1 cellular context compared by ENCODE assay signal in genomic region chr1:58898739-58899580, GRCh38.
TF ChIP-seq lines count a peak whose summit lies in the region.

No MANE protein-coding gene starts in this region.

TF ChIP-seq in HepG2, 621 proteins besides CTCF, POLR2A, EP300 and RAD21 (continued from another document and continues in another):
- TF ChIP-seq, protein P1, sequence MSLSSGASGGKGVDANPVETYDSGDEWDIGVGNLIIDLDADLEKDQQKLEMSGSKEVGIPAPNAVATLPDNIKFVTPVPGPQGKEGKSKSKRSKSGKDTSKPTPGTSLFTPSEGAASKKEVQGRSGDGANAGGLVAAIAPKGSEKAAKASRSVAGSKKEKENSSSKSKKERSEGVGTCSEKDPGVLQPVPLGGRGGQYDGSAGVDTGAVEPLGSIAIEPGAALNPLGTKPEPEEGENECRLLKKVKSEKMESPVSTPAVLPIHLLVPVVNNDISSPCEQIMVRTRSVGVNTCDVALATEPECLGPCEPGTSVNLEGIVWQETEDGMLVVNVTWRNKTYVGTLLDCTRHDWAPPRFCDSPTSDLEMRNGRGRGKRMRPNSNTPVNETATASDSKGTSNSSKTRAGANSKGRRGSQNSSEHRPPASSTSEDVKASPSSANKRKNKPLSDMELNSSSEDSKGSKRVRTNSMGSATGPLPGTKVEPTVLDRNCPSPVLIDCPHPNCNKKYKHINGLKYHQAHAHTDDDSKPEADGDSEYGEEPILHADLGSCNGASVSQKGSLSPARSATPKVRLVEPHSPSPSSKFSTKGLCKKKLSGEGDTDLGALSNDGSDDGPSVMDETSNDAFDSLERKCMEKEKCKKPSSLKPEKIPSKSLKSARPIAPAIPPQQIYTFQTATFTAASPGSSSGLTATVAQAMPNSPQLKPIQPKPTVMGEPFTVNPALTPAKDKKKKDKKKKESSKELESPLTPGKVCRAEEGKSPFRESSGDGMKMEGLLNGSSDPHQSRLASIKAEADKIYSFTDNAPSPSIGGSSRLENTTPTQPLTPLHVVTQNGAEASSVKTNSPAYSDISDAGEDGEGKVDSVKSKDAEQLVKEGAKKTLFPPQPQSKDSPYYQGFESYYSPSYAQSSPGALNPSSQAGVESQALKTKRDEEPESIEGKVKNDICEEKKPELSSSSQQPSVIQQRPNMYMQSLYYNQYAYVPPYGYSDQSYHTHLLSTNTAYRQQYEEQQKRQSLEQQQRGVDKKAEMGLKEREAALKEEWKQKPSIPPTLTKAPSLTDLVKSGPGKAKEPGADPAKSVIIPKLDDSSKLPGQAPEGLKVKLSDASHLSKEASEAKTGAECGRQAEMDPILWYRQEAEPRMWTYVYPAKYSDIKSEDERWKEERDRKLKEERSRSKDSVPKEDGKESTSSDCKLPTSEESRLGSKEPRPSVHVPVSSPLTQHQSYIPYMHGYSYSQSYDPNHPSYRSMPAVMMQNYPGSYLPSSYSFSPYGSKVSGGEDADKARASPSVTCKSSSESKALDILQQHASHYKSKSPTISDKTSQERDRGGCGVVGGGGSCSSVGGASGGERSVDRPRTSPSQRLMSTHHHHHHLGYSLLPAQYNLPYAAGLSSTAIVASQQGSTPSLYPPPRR (CRISPR knock-in tag; IDR thresholded peaks at IDR 0.05; ENCODE audit: borderline replicate concordance) = peak; percentile 86
- TF ChIP-seq ZNF777 (CRISPR knock-in tag; IDR thresholded peaks at IDR 0.05) = no peak
- TF ChIP-seq ZNF720 (CRISPR knock-in tag; IDR thresholded peaks at IDR 0.05) = no peak
- TF ChIP-seq ZNF143 (CRISPR knock-in tag; IDR thresholded peaks at IDR 0.05) = peak; percentile 60; the same call in 1 of the 2 replicates
- TF ChIP-seq RNF2 (conservative IDR thresholded peaks at IDR 0.05; ENCODE audit: low read depth) = no peak
- TF ChIP-seq PRMT3 (CRISPR knock-in tag; IDR thresholded peaks at IDR 0.05; ENCODE audit: borderline replicate concordance, low read depth) = no peak
- TF ChIP-seq, protein P2, sequence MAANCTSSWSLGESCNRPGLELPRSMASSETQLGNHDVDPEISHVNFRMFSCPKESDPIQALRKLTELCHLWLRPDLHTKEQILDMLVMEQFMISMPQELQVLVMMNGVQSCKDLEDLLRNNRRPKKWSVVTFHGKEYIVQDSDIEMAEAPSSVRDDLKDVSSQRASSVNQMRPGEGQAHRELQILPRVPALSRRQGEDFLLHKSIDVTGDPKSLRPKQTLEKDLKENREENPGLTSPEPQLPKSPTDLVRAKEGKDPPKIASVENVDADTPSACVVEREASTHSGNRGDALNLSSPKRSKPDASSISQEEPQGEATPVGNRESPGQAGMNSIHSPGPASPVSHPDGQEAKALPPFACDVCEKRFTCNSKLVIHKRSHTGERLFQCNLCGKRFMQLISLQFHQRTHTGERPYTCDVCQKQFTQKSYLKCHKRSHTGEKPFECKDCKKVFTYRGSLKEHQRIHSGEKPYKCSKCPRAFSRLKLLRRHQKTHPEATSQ (CRISPR knock-in tag; IDR thresholded peaks at IDR 0.05; ENCODE audit: borderline replicate concordance) = 0 out of 2 replicates have a peak, but pooled peaks have one; percentile 80
- TF ChIP-seq USF2 (IDR thresholded peaks at IDR 0.05; ENCODE audit: low read depth, low read length) = peak; percentile 91
- TF ChIP-seq USF2 (CRISPR knock-in tag; IDR thresholded peaks at IDR 0.05; ENCODE audit: borderline replicate concordance) = peak; percentile 96; the same call in 1 of the 2 replicates
- TF ChIP-seq, protein P3, sequence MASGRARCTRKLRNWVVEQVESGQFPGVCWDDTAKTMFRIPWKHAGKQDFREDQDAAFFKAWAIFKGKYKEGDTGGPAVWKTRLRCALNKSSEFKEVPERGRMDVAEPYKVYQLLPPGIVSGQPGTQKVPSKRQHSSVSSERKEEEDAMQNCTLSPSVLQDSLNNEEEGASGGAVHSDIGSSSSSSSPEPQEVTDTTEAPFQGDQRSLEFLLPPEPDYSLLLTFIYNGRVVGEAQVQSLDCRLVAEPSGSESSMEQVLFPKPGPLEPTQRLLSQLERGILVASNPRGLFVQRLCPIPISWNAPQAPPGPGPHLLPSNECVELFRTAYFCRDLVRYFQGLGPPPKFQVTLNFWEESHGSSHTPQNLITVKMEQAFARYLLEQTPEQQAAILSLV (CRISPR knock-in tag; IDR thresholded peaks at IDR 0.05; ENCODE audit: borderline replicate concordance) = no peak
- TF ChIP-seq, protein P4, sequence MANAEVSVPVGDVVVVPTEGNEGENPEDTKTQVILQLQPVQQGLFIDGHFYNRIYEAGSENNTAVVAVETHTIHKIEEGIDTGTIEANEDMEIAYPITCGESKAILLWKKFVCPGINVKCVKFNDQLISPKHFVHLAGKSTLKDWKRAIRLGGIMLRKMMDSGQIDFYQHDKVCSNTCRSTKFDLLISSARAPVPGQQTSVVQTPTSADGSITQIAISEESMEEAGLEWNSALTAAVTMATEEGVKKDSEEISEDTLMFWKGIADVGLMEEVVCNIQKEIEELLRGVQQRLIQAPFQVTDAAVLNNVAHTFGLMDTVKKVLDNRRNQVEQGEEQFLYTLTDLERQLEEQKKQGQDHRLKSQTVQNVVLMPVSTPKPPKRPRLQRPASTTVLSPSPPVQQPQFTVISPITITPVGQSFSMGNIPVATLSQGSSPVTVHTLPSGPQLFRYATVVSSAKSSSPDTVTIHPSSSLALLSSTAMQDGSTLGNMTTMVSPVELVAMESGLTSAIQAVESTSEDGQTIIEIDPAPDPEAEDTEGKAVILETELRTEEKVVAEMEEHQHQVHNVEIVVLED (CRISPR knock-in tag; IDR thresholded peaks at IDR 0.05; ENCODE audit: borderline replicate concordance) = peak; percentile 56; the same call in 1 of the 2 replicates
- TF ChIP-seq GTF2F1 (IDR thresholded peaks at IDR 0.05; ENCODE audit: low read length) = no peak
- no peak for TF ChIP-seq SMAD1 (CRISPR knock-in tag; IDR thresholded peaks at IDR 0.05; ENCODE audit: borderline replicate concordance, low read depth)
- TF ChIP-seq ZNF564 (CRISPR knock-in tag; IDR thresholded peaks at IDR 0.05) = no peak
- peak; percentile 82 for TF ChIP-seq ZNF687 (CRISPR knock-in tag; IDR thresholded peaks at IDR 0.05)
- no peak for TF ChIP-seq ZNF891 (CRISPR knock-in tag; IDR thresholded peaks at IDR 0.05)
- TF ChIP-seq ARID2 (CRISPR knock-in tag; IDR thresholded peaks at IDR 0.05; ENCODE audit: borderline replicate concordance) = no peak
- no peak for TF ChIP-seq IRF1 (CRISPR knock-in tag; IDR thresholded peaks at IDR 0.05; ENCODE audit: low read depth)
- TF ChIP-seq, protein P5, sequence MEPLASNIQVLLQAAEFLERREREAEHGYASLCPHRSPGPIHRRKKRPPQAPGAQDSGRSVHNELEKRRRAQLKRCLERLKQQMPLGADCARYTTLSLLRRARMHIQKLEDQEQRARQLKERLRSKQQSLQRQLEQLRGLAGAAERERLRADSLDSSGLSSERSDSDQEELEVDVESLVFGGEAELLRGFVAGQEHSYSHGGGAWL (CRISPR knock-in tag; IDR thresholded peaks at IDR 0.05) = no peak
- no peak for TF ChIP-seq SUZ12 (IDR thresholded peaks at IDR 0.05; ENCODE audit: low read depth, low read length)
- TF ChIP-seq SP1 (IDR thresholded peaks at IDR 0.05) = no peak
- TF ChIP-seq SP1 (CRISPR knock-in tag; IDR thresholded peaks at IDR 0.05) = no peak
- peak; percentile 78 for TF ChIP-seq HOXA5 (CRISPR knock-in tag; IDR thresholded peaks at IDR 0.05)
- TF ChIP-seq ATF1 (CRISPR knock-in tag; IDR thresholded peaks at IDR 0.05) = no peak
- TF ChIP-seq ZNF432 (CRISPR knock-in tag; IDR thresholded peaks at IDR 0.05; ENCODE audit: borderline replicate concordance) = no peak
- TF ChIP-seq ZNF34 (CRISPR knock-in tag; IDR thresholded peaks at IDR 0.05; ENCODE audit: borderline replicate concordance) = no peak
- TF ChIP-seq SRSF4 (IDR thresholded peaks at IDR 0.05; ENCODE audit: low read depth, low read length, poor library complexity, severe bottlenecking) = no peak
- peak; percentile 88; the same call in 1 of the 2 replicates for TF ChIP-seq HMG20A (CRISPR knock-in tag; IDR thresholded peaks at IDR 0.05; ENCODE audit: borderline replicate concordance)
- TF ChIP-seq ZNF468 (CRISPR knock-in tag; IDR thresholded peaks at IDR 0.05) = no peak
- TF ChIP-seq SNAI1 (CRISPR knock-in tag; IDR thresholded peaks at IDR 0.05; ENCODE audit: borderline replicate concordance) = no peak
- peak; percentile 72 for TF ChIP-seq NFYB (CRISPR knock-in tag; IDR thresholded peaks at IDR 0.05)
- no peak for TF ChIP-seq FOXA1 (IDR thresholded peaks at IDR 0.05)
- TF ChIP-seq FOXA1 (CRISPR knock-in tag; IDR thresholded peaks at IDR 0.05) = peak; percentile 58; the same call in 1 of the 2 replicates
- peak; percentile 49; the same call in 1 of the 2 replicates for TF ChIP-seq BRD4 (CRISPR knock-in tag; IDR thresholded peaks at IDR 0.05)
- peak; percentile 77; the same call in 1 of the 2 replicates for TF ChIP-seq ZMYM3 (CRISPR knock-in tag; IDR thresholded peaks at IDR 0.05)
- no peak for TF ChIP-seq ZNF383 (CRISPR knock-in tag; IDR thresholded peaks at IDR 0.05; ENCODE audit: borderline replicate concordance)
- peak; percentile 92 for TF ChIP-seq ELF3 (CRISPR knock-in tag; IDR thresholded peaks at IDR 0.05)
- TF ChIP-seq ZNF501 (CRISPR knock-in tag; IDR thresholded peaks at IDR 0.05) = peak; percentile 40; the same call in 1 of the 2 replicates
- TF ChIP-seq RBM22 (optimal IDR thresholded peaks at IDR 0.05; ENCODE audit: low read length) = no peak
- TF ChIP-seq ZNF460 (CRISPR knock-in tag; IDR thresholded peaks at IDR 0.05; ENCODE audit: borderline replicate concordance) = no peak
- TF ChIP-seq ZNF780A (CRISPR knock-in tag; IDR thresholded peaks at IDR 0.05) = no peak
- 0 out of 2 replicates have a peak, but pooled peaks have one; percentile 28 for TF ChIP-seq ZNF224 (CRISPR knock-in tag; IDR thresholded peaks at IDR 0.05)
- peak; percentile 76 for TF ChIP-seq CREM (IDR thresholded peaks at IDR 0.05)
- no peak for TF ChIP-seq CREM (CRISPR knock-in tag; IDR thresholded peaks at IDR 0.05)
- peak; percentile 76 for TF ChIP-seq ZFX (CRISPR knock-in tag; IDR thresholded peaks at IDR 0.05; ENCODE audit: low read depth)
- peak; percentile 99 for TF ChIP-seq HIVEP1 (CRISPR knock-in tag; IDR thresholded peaks at IDR 0.05)
- no peak for TF ChIP-seq NFE2L2 (IDR thresholded peaks at IDR 0.05; ENCODE audit: low read length)
- TF ChIP-seq SP140L (CRISPR knock-in tag; IDR thresholded peaks at IDR 0.05; ENCODE audit: borderline replicate concordance) = no peak
- peak; percentile 42; the same call in 1 of the 2 replicates for TF ChIP-seq ZNF331 (CRISPR knock-in tag; IDR thresholded peaks at IDR 0.05)
- TF ChIP-seq ISL2 (CRISPR knock-in tag; IDR thresholded peaks at IDR 0.05) = peak; percentile 80
- peak; percentile 94 for TF ChIP-seq ZBTB7B (CRISPR knock-in tag; IDR thresholded peaks at IDR 0.05)
- no peak for TF ChIP-seq KDM4B (CRISPR knock-in tag; IDR thresholded peaks at IDR 0.05)
- no peak for TF ChIP-seq SRF (IDR thresholded peaks at IDR 0.05; ENCODE audit: low read depth, low read length)
- 0 out of 2 replicates have a peak, but pooled peaks have one; percentile 25 for TF ChIP-seq JUN (CRISPR knock-in tag; IDR thresholded peaks at IDR 0.05)
- TF ChIP-seq ZSCAN31 (CRISPR knock-in tag; IDR thresholded peaks at IDR 0.05; ENCODE audit: low read depth) = no peak
- TF ChIP-seq ZNF10 (CRISPR knock-in tag; IDR thresholded peaks at IDR 0.05; ENCODE audit: borderline replicate concordance, low read depth) = no peak
- no peak for TF ChIP-seq ZSCAN29 (CRISPR knock-in tag; conservative IDR thresholded peaks at IDR 0.05)
- peak; percentile 43; the same call in 1 of the 2 replicates for TF ChIP-seq FOXK2 (IDR thresholded peaks at IDR 0.05)
- no peak for TF ChIP-seq SRSF1 (optimal IDR thresholded peaks at IDR 0.05; ENCODE audit: low read depth, low read length)
